Comparison of ENCODE assay signal across 1 cellular context in genomic region chr11:65888163-65888814, GRCh38.
TF ChIP-seq lines count a peak whose summit lies in the region.

Gene FIBP, minus strand, starts transcription at chr11:65888471. Its CDS starts 53 bp downstream, at chr11:65888418.

TF ChIP-seq in HepG2, 621 proteins besides CTCF, POLR2A, EP300 and RAD21 (continued from another document):
- no peak for TF ChIP-seq SNAPC4 (CRISPR knock-in tag; IDR thresholded peaks at IDR 0.05)
- TF ChIP-seq ZNF281 (CRISPR knock-in tag; IDR thresholded peaks at IDR 0.05; ENCODE audit: borderline replicate concordance) = peak; percentile 30; the same call in 1 of the 2 replicates
- no peak for TF ChIP-seq SMYD3 (CRISPR knock-in tag; IDR thresholded peaks at IDR 0.05)
- peak; percentile 51 for TF ChIP-seq TBX2 (CRISPR knock-in tag; IDR thresholded peaks at IDR 0.05; ENCODE audit: borderline replicate concordance)
- peak; percentile 22 for TF ChIP-seq ZNF18 (CRISPR knock-in tag; IDR thresholded peaks at IDR 0.05; ENCODE audit: insufficient replicate concordance)
- TF ChIP-seq MEF2D (CRISPR knock-in tag; IDR thresholded peaks at IDR 0.05) = peak; percentile 52; the same call in 1 of the 2 replicates
- no peak for TF ChIP-seq MATR3 (CRISPR knock-in tag; IDR thresholded peaks at IDR 0.05)
- peak; percentile 37; the same call in 1 of the 2 replicates for TF ChIP-seq TOPORS (CRISPR knock-in tag; IDR thresholded peaks at IDR 0.05)
- no peak for TF ChIP-seq ZNF326 (CRISPR knock-in tag; IDR thresholded peaks at IDR 0.05; ENCODE audit: borderline replicate concordance)
- TF ChIP-seq ZNF598 (CRISPR knock-in tag; IDR thresholded peaks at IDR 0.05; ENCODE audit: borderline replicate concordance) = no peak
- TF ChIP-seq SNAPC5 (CRISPR knock-in tag; IDR thresholded peaks at IDR 0.05; ENCODE audit: borderline replicate concordance) = 0 out of 2 replicates have a peak, but pooled peaks have one; percentile 14
- TF ChIP-seq ZFP62 (CRISPR knock-in tag; IDR thresholded peaks at IDR 0.05) = 0 out of 2 replicates have a peak, but pooled peaks have one; percentile 37
- TF ChIP-seq ZC3H4 (CRISPR knock-in tag; IDR thresholded peaks at IDR 0.05; ENCODE audit: borderline replicate concordance) = no peak
- TF ChIP-seq KLF13 (CRISPR knock-in tag; IDR thresholded peaks at IDR 0.05) = 0 out of 2 replicates have a peak, but pooled peaks have one; percentile 33
- peak; percentile 40; the same call in 1 of the 2 replicates for TF ChIP-seq ZBTB20 (CRISPR knock-in tag; IDR thresholded peaks at IDR 0.05; ENCODE audit: borderline replicate concordance, low read depth)
